15 cellular contexts compared by ENCODE assay signal in genomic region chr9:13266172-13266571, GRCh38. TPM values are rescaled to one million over a fixed set of nuclear protein-coding genes. Genes with fewer than 3 reads are reported as not detected.
A peak's percentile ranks its signal among the peaks of the same experiment; 100 is the strongest.
DNase-seq lines count a peak whose midpoint lies in the region; TF ChIP-seq lines count a peak whose summit lies in the region.
"Had no signal": no experiment of that assay in that cellular context is flagged by ENCODE, and none has a peak within 500 bp of the region (broad histone marks: within the 10 kb centered on the region; RNA-seq: fewer than 3 reads in every experiment).

No MANE protein-coding gene starts in this region.

- H3K4me3 Mint-ChIP-seq in activated CD4-positive, alpha-beta memory T cell treated with anti-CD3 and anti-CD28 coated beads, Interleukin-2, amount 10 ng/mL, durations not matched to agents 7 days and 5 days, result no peak overlapping the region
- no peak overlapping the region for H3K4me3 Mint-ChIP-seq in activated naive CD8-positive, alpha-beta T cell treated with anti-CD3 and anti-CD28 coated beads for 36 hours
- H3K4me3 Mint-ChIP-seq: activated CD8-positive, alpha-beta T cell treated with anti-CD3 and anti-CD28 coated beads for 36 hours; activated naive CD4-positive, alpha-beta T cell treated with anti-CD3 and anti-CD28 coated beads, Interleukin-2, amount 50 U/mL, for 24 hours had no signal

- H3K4me1 Mint-ChIP-seq in activated CD4-positive, alpha-beta memory T cell treated with anti-CD3 and anti-CD28 coated beads, Interleukin-2, amount 10 ng/mL, durations not matched to agents 7 days and 5 days, result no peaks in the 10 kb centered on the region
- H3K4me1 Mint-ChIP-seq in activated naive CD8-positive, alpha-beta T cell treated with anti-CD3 and anti-CD28 coated beads for 36 hours, result no peaks in the 10 kb centered on the region
- H3K4me1 Mint-ChIP-seq: activated naive CD4-positive, alpha-beta T cell treated with anti-CD3 and anti-CD28 coated beads, Interleukin-2, amount 50 U/mL, for 24 hours had no signal

- TF ChIP-seq CTCF in HEK293 (tag by site-specific recombination; IDR thresholded peaks at IDR 0.05) (no peak), choroid plexus epithelial cell (conservative IDR thresholded peaks at IDR 0.05; ENCODE audit: low read depth, low read length) (no peak)

- DNase-seq in A172 (ENCODE audit: low spot score), result peak; percentile 14
- peak; percentile 96 for DNase-seq in choroid plexus epithelial cell (ENCODE audit: low read depth)
- peak; percentile 50 for DNase-seq in myocyte (ENCODE audit: low read depth)
- DNase-seq in activated CD8-positive, alpha-beta memory T cell treated with anti-CD3 and anti-CD28 coated beads, Interleukin-2, amount 50 U/mL, for 4 hours, result no peak
- no peak for DNase-seq in SK-N-DZ (ENCODE audit: low spot score)
- no peak for DNase-seq in activated CD4-positive, alpha-beta memory T cell treated with anti-CD3 and anti-CD28 coated beads, Interleukin-2, amount 10 ng/mL, durations not matched to agents 7 days and 5 days
- DNase-seq in activated naive CD8-positive, alpha-beta T cell treated with anti-CD3 and anti-CD28 coated beads for 36 hours, result no peak
- DNase-seq: activated CD8-positive, alpha-beta T cell treated with anti-CD3 and anti-CD28 coated beads for 36 hours; EL; head of caudate nucleus; left lung; NCI-H526 treated with DMSO at 0.1 percent for 48 hours had no signal

- POLR2A ChIA-PET in HEK293 (lab: Yijun Ruan, JAX), result no interaction called here
- POLR2A ChIA-PET in activated CD4-positive, alpha-beta memory T cell treated with anti-CD3 and anti-CD28 coated beads, Interleukin-2, amount 10 ng/mL, durations not matched to agents 7 days and 5 days (lab: Charles Lee), result no interaction called here

- CTCF ChIA-PET in HEK293 (lab: Yijun Ruan, JAX), result no interaction called here
- CTCF ChIA-PET in activated CD4-positive, alpha-beta memory T cell treated with anti-CD3 and anti-CD28 coated beads, Interleukin-2, amount 10 ng/mL, durations not matched to agents 7 days and 5 days (lab: Charles Lee), result no interaction called here

- H3K4me3 ChIP-seq in HEK293 (ENCODE audit: low read depth, low read length) (no peak overlapping the region), choroid plexus epithelial cell (ENCODE audit: low read depth, low read length) (no peak overlapping the region)
- H3K4me3 ChIP-seq: HAP-1, left lung had no signal

- H3K9me3 Mint-ChIP-seq in activated CD4-positive, alpha-beta memory T cell treated with anti-CD3 and anti-CD28 coated beads, Interleukin-2, amount 10 ng/mL, durations not matched to agents 7 days and 5 days, result peaks cover 5% of the 10 kb centered on the region
- H3K9me3 Mint-ChIP-seq in activated naive CD8-positive, alpha-beta T cell treated with anti-CD3 and anti-CD28 coated beads for 36 hours, result peaks cover 3% of the 10 kb centered on the region
- H3K9me3 Mint-ChIP-seq: activated CD8-positive, alpha-beta T cell treated with anti-CD3 and anti-CD28 coated beads for 36 hours; activated naive CD4-positive, alpha-beta T cell treated with anti-CD3 and anti-CD28 coated beads, Interleukin-2, amount 50 U/mL, for 24 hours had no signal

- H3K9me3 ChIP-seq in HEK293 (ENCODE audit: control insufficient read depth, insufficient read depth, low read depth, low read length), result no peaks in the 10 kb centered on the region
- H3K9me3 ChIP-seq: HAP-1, left lung had no signal

- H3K27ac ChIP-seq in HEK293 (ENCODE audit: extremely low read depth, low read depth, low read length), result no peak overlapping the region
- H3K27ac ChIP-seq: left lung had no signal

- H3K4me1 ChIP-seq in HEK293 (ENCODE audit: control insufficient read depth, insufficient read depth, low read length), result peaks cover 14% of the 10 kb centered on the region
- H3K4me1 ChIP-seq: left lung had no signal

- H3K27ac Mint-ChIP-seq in activated CD4-positive, alpha-beta memory T cell treated with anti-CD3 and anti-CD28 coated beads, Interleukin-2, amount 10 ng/mL, durations not matched to agents 7 days and 5 days, result no peak overlapping the region
- H3K27ac Mint-ChIP-seq in activated naive CD8-positive, alpha-beta T cell treated with anti-CD3 and anti-CD28 coated beads for 36 hours, result no peak overlapping the region
- H3K27ac Mint-ChIP-seq: activated CD8-positive, alpha-beta T cell treated with anti-CD3 and anti-CD28 coated beads for 36 hours; activated naive CD4-positive, alpha-beta T cell treated with anti-CD3 and anti-CD28 coated beads, Interleukin-2, amount 50 U/mL, for 24 hours had no signal

- no peaks in the 10 kb centered on the region for H3K36me3 Mint-ChIP-seq in activated CD4-positive, alpha-beta memory T cell treated with anti-CD3 and anti-CD28 coated beads, Interleukin-2, amount 10 ng/mL, durations not matched to agents 7 days and 5 days (ENCODE audit: low read depth)
- H3K36me3 Mint-ChIP-seq in activated naive CD8-positive, alpha-beta T cell treated with anti-CD3 and anti-CD28 coated beads for 36 hours, result no peaks in the 10 kb centered on the region
- H3K36me3 Mint-ChIP-seq: activated naive CD4-positive, alpha-beta T cell treated with anti-CD3 and anti-CD28 coated beads, Interleukin-2, amount 50 U/mL, for 24 hours had no signal

- no peaks in the 10 kb centered on the region for H3K36me3 ChIP-seq in HEK293 (ENCODE audit: control insufficient read depth in 2 of 2, insufficient read depth in 1 of 2, low read length in 2 of 2)
- H3K36me3 ChIP-seq: HAP-1, left lung had no signal

- H3K27me3 Mint-ChIP-seq in activated CD4-positive, alpha-beta memory T cell treated with anti-CD3 and anti-CD28 coated beads, Interleukin-2, amount 10 ng/mL, durations not matched to agents 7 days and 5 days, result no peaks in the 10 kb centered on the region
- no peaks in the 10 kb centered on the region for H3K27me3 Mint-ChIP-seq in activated naive CD8-positive, alpha-beta T cell treated with anti-CD3 and anti-CD28 coated beads for 36 hours
- H3K27me3 Mint-ChIP-seq: activated CD8-positive, alpha-beta T cell treated with anti-CD3 and anti-CD28 coated beads for 36 hours; activated naive CD4-positive, alpha-beta T cell treated with anti-CD3 and anti-CD28 coated beads, Interleukin-2, amount 50 U/mL, for 24 hours had no signal

TF ChIP-seq in HEK293, 187 proteins besides CTCF, POLR2A, EP300 and RAD21:
- TF ChIP-seq ZBTB48 (tag by site-specific recombination; IDR thresholded peaks at IDR 0.05) (peak; percentile 31; the same call in 1 of the 2 replicates), ZNF473 (tag by site-specific recombination; IDR thresholded peaks at IDR 0.05) (no peak)

RNA-seq across cellular contexts. Expression of gene MPDZ, which starts 13.3 kb away (rescaled TPM):
- total RNA-seq in A172 (2014; rRNA removed; shearing (Covaris generic)), result 31.5 and 38.4 TPM in 2 replicates
- total RNA-seq in myocyte, result 31.2 and 33.1 TPM in 2 replicates
- 14.4 TPM for polyA plus RNA-seq in myocyte (2012)
- polyA plus RNA-seq in SK-N-DZ (2014; cell fraction: cytosol; rRNA removed), result 12.3 and 24.9 TPM in 2 replicates
- polyA plus RNA-seq in SK-N-DZ (2014; cell fraction: nucleus; rRNA removed), result 59.3 and 68.2 TPM in 2 replicates
- total RNA-seq in activated CD4-positive, alpha-beta memory T cell treated with anti-CD3 and anti-CD28 coated beads, Interleukin-2, amount 10 ng/mL, durations not matched to agents 7 days and 5 days, result not detected
- not detected for total RNA-seq in activated naive CD8-positive, alpha-beta T cell treated with anti-CD3 and anti-CD28 coated beads for 36 hours
- total RNA-seq: activated CD8-positive, alpha-beta T cell treated with anti-CD3 and anti-CD28 coated beads for 36 hours had no signal

Comparison
In these comparisons a context has a peak if more than half of its experiments do, and no peak if none do; other contexts are left out.
1. DNase-seq: peak in A172 (single experiment), choroid plexus epithelial cell (single experiment) and myocyte (single experiment); none in activated CD8-positive, alpha-beta memory T cell treated with anti-CD3 and anti-CD28 coated beads, Interleukin-2, amount 50 U/mL, for 4 hours (single experiment), SK-N-DZ (single experiment), activated CD4-positive, alpha-beta memory T cell treated with anti-CD3 and anti-CD28 coated beads, Interleukin-2, amount 10 ng/mL, durations not matched to agents 7 days and 5 days (single experiment) and activated naive CD8-positive, alpha-beta T cell treated with anti-CD3 and anti-CD28 coated beads for 36 hours (single experiment).
2. RNA of gene MPDZ, which starts 13.3 kb away (total RNA-seq): 31.5 to 38.4 TPM in A172 and 31.2 to 33.1 TPM in myocyte; not detected in activated CD4-positive, alpha-beta memory T cell treated with anti-CD3 and anti-CD28 coated beads, Interleukin-2, amount 10 ng/mL, durations not matched to agents 7 days and 5 days and not detected in activated naive CD8-positive, alpha-beta T cell treated with anti-CD3 and anti-CD28 coated beads for 36 hours; every median in the first group is over 10 times any median in the second.